Comparison of ENCODE assay signal across 16 cellular contexts in genomic region chr15:24899367-24899766, GRCh38. TPM values are rescaled to one million over a fixed set of nuclear protein-coding genes. Genes with fewer than 3 reads are reported as not detected.
DNase-seq lines count a peak whose midpoint lies in the region; FAIRE-seq and TF ChIP-seq lines count a peak whose summit lies in the region.
"Had no signal": no experiment of that assay in that cellular context is flagged by ENCODE, and none has a peak within 500 bp of the region (broad histone marks: within the 10 kb centered on the region; RNA-seq: fewer than 3 reads in every experiment).

No MANE protein-coding gene starts in this region.

- H2BK15ac ChIP-seq in mesendoderm (replicated peaks; ENCODE audit: low read depth) = no peak overlapping the region

- H3K27me3 ChIP-seq in HUES6 (ENCODE audit: control insufficient read depth, insufficient read depth, low read length) (no peaks in the 10 kb centered on the region), astrocyte (ENCODE audit: insufficient read depth, low read length) (no peaks in the 10 kb centered on the region), mesendoderm (ENCODE audit: insufficient read depth, low read length, poor library complexity) (no peaks in the 10 kb centered on the region)
- H3K27me3 ChIP-seq in CD8-positive, alpha-beta memory T cell (ENCODE audit: insufficient read depth, low read length, poor library complexity, severe bottlenecking) = no peaks in the 10 kb centered on the region

- no peak overlapping the region for H3K4me2 ChIP-seq in astrocyte (ENCODE audit: low read length)
- no peak overlapping the region for H3K4me2 ChIP-seq in mesendoderm (ENCODE audit: low read length)
- H3K4me2 ChIP-seq: KMS-11 had no signal

- H3K27ac ChIP-seq in HUES6 (ENCODE audit: low read depth, low read length) (peak overlapping the region; percentile 90), astrocyte (ENCODE audit: low read depth, low read length) (no peak overlapping the region), mesendoderm (ENCODE audit: low read depth, low read length) (peak overlapping the region; percentile 45)
- H3K27ac ChIP-seq in CD8-positive, alpha-beta memory T cell (ENCODE audit: low read depth, low read length) = no peak overlapping the region
- H3K27ac ChIP-seq: C4-2B, KMS-11 had no signal

- H3K36me3 ChIP-seq in HUES6 (ENCODE audit: control insufficient read depth, insufficient read depth, low read length) (no peaks in the 10 kb centered on the region), astrocyte (ENCODE audit: insufficient read depth, low read length) (no peaks in the 10 kb centered on the region), mesendoderm (ENCODE audit: control insufficient read depth, insufficient read depth, low read length) (no peaks in the 10 kb centered on the region)
- H3K36me3 ChIP-seq in CD8-positive, alpha-beta memory T cell (ENCODE audit: insufficient read depth, low read length) = no peaks in the 10 kb centered on the region

- H3K18ac ChIP-seq in mesendoderm (ENCODE audit: low read length) = peak overlapping the region; percentile 77

- POLR2A ChIA-PET in CD8-positive, alpha-beta memory T cell (lab: Charles Lee) = no interaction called here

- peaks cover 10% of the 10 kb centered on the region for H4K20me1 ChIP-seq in astrocyte (ENCODE audit: insufficient read depth, low read length)

- CTCF ChIA-PET in activated naive CD4-positive, alpha-beta T cell treated with anti-CD3 and anti-CD28 coated beads, Interleukin-2, amount 10 ng/mL, durations not matched to agents 7 days and 5 days (lab: Charles Lee) = no interaction called here
- CTCF ChIA-PET in CD8-positive, alpha-beta memory T cell (lab: Charles Lee) = no interaction called here

- H3K27me3 Mint-ChIP-seq in astrocyte (ENCODE audit: low read depth, unreplicated experiment) = no peaks in the 10 kb centered on the region
- no peaks in the 10 kb centered on the region for H3K27me3 Mint-ChIP-seq in activated naive CD4-positive, alpha-beta T cell treated with anti-CD3 and anti-CD28 coated beads, Interleukin-2, amount 10 ng/mL, durations not matched to agents 7 days and 5 days
- no peaks in the 10 kb centered on the region for H3K27me3 Mint-ChIP-seq in CD8-positive, alpha-beta memory T cell

- H2AK5ac ChIP-seq in mesendoderm (ENCODE audit: low read length) = peak overlapping the region; percentile 51

- H3K4me1 Mint-ChIP-seq in astrocyte (ENCODE audit: low read depth, unreplicated experiment) = peaks cover 16% of the 10 kb centered on the region
- H3K4me1 Mint-ChIP-seq in activated naive CD4-positive, alpha-beta T cell treated with anti-CD3 and anti-CD28 coated beads, Interleukin-2, amount 10 ng/mL, durations not matched to agents 7 days and 5 days = no peaks in the 10 kb centered on the region
- H3K4me1 Mint-ChIP-seq in CD8-positive, alpha-beta memory T cell = no peaks in the 10 kb centered on the region

- H3K4me3 Mint-ChIP-seq in astrocyte (ENCODE audit: unreplicated experiment) = no peak overlapping the region
- no peak overlapping the region for H3K4me3 Mint-ChIP-seq in activated naive CD4-positive, alpha-beta T cell treated with anti-CD3 and anti-CD28 coated beads, Interleukin-2, amount 10 ng/mL, durations not matched to agents 7 days and 5 days
- H3K4me3 Mint-ChIP-seq in CD8-positive, alpha-beta memory T cell = no peak overlapping the region

- H3K4ac ChIP-seq in mesendoderm (ENCODE audit: low read depth, low read length) = no peak overlapping the region

- H3K9ac ChIP-seq in HUES6 (ENCODE audit: low read length) (peak overlapping the region; percentile 63), astrocyte (ENCODE audit: low read length) (no peak overlapping the region), mesendoderm (ENCODE audit: low read length) (peak overlapping the region; percentile 14)
- H3K9ac ChIP-seq: KMS-11 had no signal

- TF ChIP-seq CTCF in astrocyte (IDR thresholded peaks at IDR 0.05; ENCODE audit: insufficient read depth, low read depth, low read length) = no peak

- H2BK5ac ChIP-seq in mesendoderm (ENCODE audit: low read length) = peak overlapping the region; percentile 95

- no CpG with 5 or more reads among the region's 3 CpGs for WGBS in mesendoderm (ENCODE audit: extremely low coverage, insufficient coverage, low lambda C conversion rate)

- no peak overlapping the region for H2AFZ ChIP-seq in astrocyte (ENCODE audit: low read depth, low read length)

- H4K8ac ChIP-seq in mesendoderm (ENCODE audit: low read depth, low read length) = no peak overlapping the region

- H3K4me1 ChIP-seq in HUES6 (ENCODE audit: control insufficient read depth, insufficient read depth, low read length) (peaks cover 19% of the 10 kb centered on the region), astrocyte (ENCODE audit: insufficient read depth, low read length) (peaks cover 2% of the 10 kb centered on the region), mesendoderm (ENCODE audit: control insufficient read depth, low read depth, low read length) (peaks cover 1% of the 10 kb centered on the region)
- H3K4me1 ChIP-seq in CD8-positive, alpha-beta memory T cell (ENCODE audit: insufficient read depth, low read length) = no peaks in the 10 kb centered on the region

- H3K4me3 ChIP-seq in HUES6 (ENCODE audit: low read depth, low read length) = no peak overlapping the region
- H3K4me3 ChIP-seq in astrocyte (ENCODE audit: insufficient read depth, low read depth, low read length) = no peak overlapping the region
- H3K4me3 ChIP-seq in mesendoderm (ENCODE audit: low read length) = no peak overlapping the region
- H3K4me3 ChIP-seq in CD8-positive, alpha-beta memory T cell (ENCODE audit: low read length) = no peak overlapping the region

- H4K5ac ChIP-seq in mesendoderm (ENCODE audit: low read length) = no peak overlapping the region

- H2BK120ac ChIP-seq in mesendoderm (ENCODE audit: low read depth, low read length) = peak overlapping the region; percentile 83

- H3K9me3 ChIP-seq in HUES6 (ENCODE audit: control insufficient read depth, insufficient read depth, low read depth, low read length) (peaks cover 60% of the 10 kb centered on the region), astrocyte (ENCODE audit: insufficient read depth, low read depth, low read length) (no peaks in the 10 kb centered on the region)
- no peaks in the 10 kb centered on the region for H3K9me3 ChIP-seq in CD8-positive, alpha-beta memory T cell (ENCODE audit: low read length)

- no peaks in the 10 kb centered on the region for H3K79me1 ChIP-seq in mesendoderm (ENCODE audit: low read length)

- H3K9me3 Mint-ChIP-seq in astrocyte (ENCODE audit: unreplicated experiment) = no peaks in the 10 kb centered on the region
- peaks cover 57% of the 10 kb centered on the region for H3K9me3 Mint-ChIP-seq in activated naive CD4-positive, alpha-beta T cell treated with anti-CD3 and anti-CD28 coated beads, Interleukin-2, amount 10 ng/mL, durations not matched to agents 7 days and 5 days
- peaks cover 6 to 33% (median 19%) of the 10 kb centered on the region in 5 donors for H3K9me3 Mint-ChIP-seq in CD8-positive, alpha-beta memory T cell

- peak overlapping the region; percentile 83 for H3K27ac Mint-ChIP-seq in astrocyte (ENCODE audit: unreplicated experiment)
- no peak overlapping the region for H3K27ac Mint-ChIP-seq in activated naive CD4-positive, alpha-beta T cell treated with anti-CD3 and anti-CD28 coated beads, Interleukin-2, amount 10 ng/mL, durations not matched to agents 7 days and 5 days
- H3K27ac Mint-ChIP-seq in CD8-positive, alpha-beta memory T cell = no peak overlapping the region

- H3K36me3 Mint-ChIP-seq in astrocyte (ENCODE audit: low read depth, unreplicated experiment) = no peaks in the 10 kb centered on the region
- peaks cover 2% of the 10 kb centered on the region for H3K36me3 Mint-ChIP-seq in activated naive CD4-positive, alpha-beta T cell treated with anti-CD3 and anti-CD28 coated beads, Interleukin-2, amount 10 ng/mL, durations not matched to agents 7 days and 5 days
- H3K36me3 Mint-ChIP-seq in CD8-positive, alpha-beta memory T cell = peaks cover 0 to 4% (median 0%) of the 10 kb centered on the region in 3 donors

- H3K79me2 ChIP-seq in astrocyte (ENCODE audit: insufficient read depth, low read length) (no peaks in the 10 kb centered on the region), mesendoderm (ENCODE audit: control insufficient read depth, insufficient read depth, low read length) (no peaks in the 10 kb centered on the region)

- DNase-seq in astrocyte (ENCODE audit: low read depth) = no peak
- peak; percentile 57 for DNase-seq in mesendoderm
- DNase-seq in NCI-H2029 treated with DMSO at 0.1 percent for 48 hours (lab: John Stamatoyannopoulos, UW) = no peak
- no peak for DNase-seq in activated naive CD4-positive, alpha-beta T cell treated with anti-CD3 and anti-CD28 coated beads, Interleukin-2, amount 10 ng/mL, durations not matched to agents 7 days and 5 days
- no peak for DNase-seq in CD8-positive, alpha-beta memory T cell
- DNase-seq in GM19238 (ENCODE audit: insufficient read length, low spot score) = no peak
- DNase-seq: ACHN, GDM1, NCI-H187, NCI-H2227 treated with DMSO at 0.1 percent for 48 hours, NCI-H510A treated with DMSO at 0.1 percent for 48 hours, NCI-H774, SHP77 treated with DMSO at 0.1 percent for 48 hours had no signal

- H3K23ac ChIP-seq in mesendoderm (ENCODE audit: low read length) = no peak overlapping the region

- no peak for FAIRE-seq in astrocyte (lab: Jason Lieb, UNC)

- peak overlapping the region; percentile 25 for H3K56ac ChIP-seq in mesendoderm (ENCODE audit: low read length)

RNA-seq across cellular contexts. Expression of gene SNRPN, which starts 55.4 kb away (rescaled TPM):
- total RNA-seq in astrocyte = 226 TPM in 2 replicates
- polyA plus RNA-seq in mesendoderm (2013, experiment 1 of 2) = 441 TPM
- 447 TPM for polyA plus RNA-seq in mesendoderm (2013, experiment 2 of 2)
- 10 to 100 TPM; 44.0 to 44.2 TPM for total RNA-seq in CD8-positive, alpha-beta memory T cell
- polyA plus RNA-seq in CD8-positive, alpha-beta memory T cell = 354 TPM

RNA-seq across cellular contexts. Expression of gene SNURF, which starts 55.4 kb away (rescaled TPM):
- 16.5 and 23.6 TPM in 2 replicates for total RNA-seq in astrocyte
- polyA plus RNA-seq in mesendoderm (2013, experiment 1 of 2) = 88.4 TPM
- 103 TPM for polyA plus RNA-seq in mesendoderm (2013, experiment 2 of 2)
- total RNA-seq in CD8-positive, alpha-beta memory T cell = 10 to 100 TPM in 1 of 2 experiments, 1 to 10 TPM in 1; 5.3 to 22.8 TPM
- 67.2 TPM for polyA plus RNA-seq in CD8-positive, alpha-beta memory T cell

Comparison
In these comparisons a context has a peak if more than half of its experiments do, and no peak if none do; other contexts are left out.
1. H3K27ac ChIP-seq: peak in HUES6 (single experiment) and mesendoderm (single experiment); none in astrocyte (single experiment) and CD8-positive, alpha-beta memory T cell (single experiment).